Comparison of ENCODE assay signal across 14 cellular contexts in genomic region chr3:144462337-144462736, GRCh38.
DNase-seq lines count a peak whose midpoint lies in the region; ATAC-seq, FAIRE-seq and TF ChIP-seq lines count a peak whose summit lies in the region.
"Had no signal": no experiment of that assay in that cellular context is flagged by ENCODE, and none has a peak within 500 bp of the region (broad histone marks: within the 10 kb centered on the region; RNA-seq: fewer than 3 reads in every experiment).

No MANE protein-coding gene starts in this region.

- intact Hi-C loops in HCT116 (cut with micrococcal nuclease), result no loop called here

- no TSS peak for BruUV-seq in HCT116 (replicated peaks; lab: Mats Ljungman, UMichigan)

- POLR2A ChIA-PET in HCT116 (lab: Charles Lee), result no interaction called here

- H3K4me1 ChIP-seq in HCT116 (ENCODE audit: control insufficient read depth in 1 of 2, insufficient read depth in 2 of 2, low read length in 2 of 2) (no peaks in the 10 kb centered on the region), keratinocyte (ENCODE audit: control insufficient read depth, extremely low read depth, insufficient read depth, low read length) (no peaks in the 10 kb centered on the region)
- H3K4me1 ChIP-seq: BLaER1 had no signal

- H3K4me3 ChIP-seq in HCT116 (replicated peaks in 1 of 2; ENCODE audit: low read depth in 1 of 2, low read length in 2 of 2), result no peak overlapping the region
- no peak overlapping the region for H3K4me3 ChIP-seq in bronchial epithelial cell (ENCODE audit: low read depth, low read length)
- H3K4me3 ChIP-seq in keratinocyte (ENCODE audit: control insufficient read depth in 2 of 3, extremely low read depth in 1 of 3, insufficient read depth in 2 of 3, low read depth in 1 of 3, low read length in 3 of 3), result no peak overlapping the region
- H3K4me3 ChIP-seq: BLaER1 had no signal

- H2AFZ ChIP-seq in HCT116 (ENCODE audit: low read depth, low read length, poor library complexity, severe bottlenecking) (peak overlapping the region; percentile 62), keratinocyte (ENCODE audit: control insufficient read depth, low read length) (peak overlapping the region; percentile 47)

- CTCF ChIA-PET in HCT116 (lab: Charles Lee), result no interaction called here

- H3K4me2 ChIP-seq in HCT116 (ENCODE audit: low read length), result no peak overlapping the region
- no peak overlapping the region for H3K4me2 ChIP-seq in keratinocyte (ENCODE audit: control insufficient read depth, extremely low read depth, insufficient read depth, low read depth, low read length)
- H3K4me2 ChIP-seq: BLaER1 had no signal

- FAIRE-seq in bronchial epithelial cell (lab: Jason Lieb, UNC) (no peak), keratinocyte (lab: Jason Lieb, UNC) (no peak)
- FAIRE-seq: G401.6, GM12891 had no signal

- TF ChIP-seq RAD21 in HCT116 (IDR thresholded peaks at IDR 0.05; ENCODE audit: low read depth), result no peak

- H3K27me3 ChIP-seq in HCT116 (ENCODE audit: insufficient read depth, low read length), result no peaks in the 10 kb centered on the region
- no peaks in the 10 kb centered on the region for H3K27me3 ChIP-seq in bronchial epithelial cell (ENCODE audit: control insufficient read depth, insufficient read depth, low read length)
- H3K27me3 ChIP-seq in keratinocyte (ENCODE audit: control insufficient read depth, extremely low read depth, insufficient read depth, low read length), result no peaks in the 10 kb centered on the region
- H3K27me3 ChIP-seq: BLaER1 had no signal

- dilution Hi-C loops in keratinocyte (cut with MboI; ENCODE audit: extremely low pct_ligation_motif_present, low sequenced_read_pairs), result no loop called here

- H3K9ac ChIP-seq in HCT116 (ENCODE audit: low read length) (no peak overlapping the region), keratinocyte (ENCODE audit: control insufficient read depth, extremely low read depth, insufficient read depth, low read length) (no peak overlapping the region)
- H3K9ac ChIP-seq: BLaER1 had no signal

- DNase-seq in HCT116 (ENCODE audit: low read depth, low spot score) (no peak), bronchial epithelial cell (ENCODE audit: low read depth) (peak; percentile 43), keratinocyte (ENCODE audit: low read depth, low spot score) (no peak), retina (no peak), NCI-H187 treated with DMSO at 0.1 percent for 48 hours (lab: John Stamatoyannopoulos, UW) (no peak)
- DNase-seq: CD4-positive, alpha-beta memory T cell; DMS53; GOT3; H9; KG1 had no signal

- H3K9me1 ChIP-seq in keratinocyte (ENCODE audit: control insufficient read depth, extremely low read depth, insufficient read depth, low read length), result no peaks in the 10 kb centered on the region

- H4K20me1 ChIP-seq in HCT116 (ENCODE audit: insufficient read depth) (no peaks in the 10 kb centered on the region), keratinocyte (ENCODE audit: control insufficient read depth, extremely low read depth, insufficient read depth, low read length) (no peaks in the 10 kb centered on the region)
- H4K20me1 ChIP-seq: BLaER1 had no signal

- ATAC-seq in HCT116, result no peak
- no peak for ATAC-seq in HG02610 (IDR thresholded peaks at IDR 0.05; ENCODE audit: unreplicated experiment)

- TF ChIP-seq POLR2A in HCT116 (IDR thresholded peaks at IDR 0.05; ENCODE audit: borderline replicate concordance, extremely low read depth, insufficient read depth, insufficient read length), result no peak

- H3K27ac ChIP-seq in HCT116 (ENCODE audit: low read depth, low read length) (no peak overlapping the region), keratinocyte (ENCODE audit: control insufficient read depth, insufficient read depth, low read length) (no peak overlapping the region)
- H3K27ac ChIP-seq: BLaER1 had no signal

- H3K36me3 ChIP-seq in HCT116 (ENCODE audit: control insufficient read depth in 1 of 2, insufficient read depth in 2 of 2, low read length in 2 of 2) (no peaks in the 10 kb centered on the region), bronchial epithelial cell (ENCODE audit: control insufficient read depth, insufficient read depth, low read length) (no peaks in the 10 kb centered on the region), keratinocyte (ENCODE audit: control insufficient read depth in 2 of 2, extremely low read depth in 1 of 2, insufficient read depth in 2 of 2, low read length in 2 of 2) (no peaks in the 10 kb centered on the region)
- H3K36me3 ChIP-seq: BLaER1 had no signal

- H3K9me2 ChIP-seq in HCT116 (ENCODE audit: insufficient read depth), result no peaks in the 10 kb centered on the region

- RAD21 ChIA-PET in HCT116 (lab: Charles Lee; ENCODE audit: low non-redundant PET in 1 of 2, low total read pairs in 2 of 2, uncharacterized antibody in 2 of 2, unreplicated experiment in 2 of 2), result no interaction called here

- H3K9me3 ChIP-seq in HCT116 (ENCODE audit: control insufficient read depth in 1 of 2, insufficient read depth in 1 of 2, low read depth in 1 of 2, low read length in 2 of 2), result no peaks in the 10 kb centered on the region
- H3K9me3 ChIP-seq in keratinocyte (ENCODE audit: control insufficient read depth, low read depth, low read length), result no peaks in the 10 kb centered on the region
- H3K9me3 ChIP-seq: BLaER1 had no signal

- no peaks in the 10 kb centered on the region for H3K79me2 ChIP-seq in HCT116 (ENCODE audit: insufficient read depth, low read length)
- no peaks in the 10 kb centered on the region for H3K79me2 ChIP-seq in keratinocyte (ENCODE audit: control insufficient read depth, insufficient read depth, low read length)

- no peak for TF ChIP-seq CTCF in HCT116 (IDR thresholded peaks at IDR 0.05 in 2 of 3, conservative IDR thresholded peaks at IDR 0.05 in 1 of 3; ENCODE audit: borderline replicate concordance in 1 of 3, insufficient read depth in 1 of 3, low read depth in 2 of 3, low read length in 2 of 3)
- no peak for TF ChIP-seq CTCF in bronchial epithelial cell (IDR thresholded peaks at IDR 0.05; ENCODE audit: insufficient read depth, low read length, severe bottlenecking)
- TF ChIP-seq CTCF in keratinocyte (optimal IDR thresholded peaks at IDR 0.05 in 1 of 3, IDR thresholded peaks at IDR 0.05 in 1 of 3, conservative IDR thresholded peaks at IDR 0.05 in 1 of 3; ENCODE audit: extremely low read depth in 1 of 3, insufficient read depth in 2 of 3, low read length in 3 of 3), result no peak

TF ChIP-seq in HCT116, 20 proteins besides CTCF, POLR2A, EP300 and RAD21:
- TF ChIP-seq MAX (IDR thresholded peaks at IDR 0.05) (no peak), POLR2AphosphoS5 (IDR thresholded peaks at IDR 0.05; ENCODE audit: low read depth, low read length) (no peak), EZH2phosphoT487 (IDR thresholded peaks at IDR 0.05; ENCODE audit: borderline replicate concordance) (no peak), CEBPB (IDR thresholded peaks at IDR 0.05; ENCODE audit: low read depth) (no peak), REST (IDR thresholded peaks at IDR 0.05; ENCODE audit: low read depth) (no peak), SIN3A (IDR thresholded peaks at IDR 0.05; ENCODE audit: low read depth) (no peak), CBX3 (IDR thresholded peaks at IDR 0.05; ENCODE audit: low read depth) (no peak)
TF ChIP-seq in HCT116: peak in this region for 0.
